8 cellular contexts compared by ENCODE assay signal in genomic region chr6:152948150-152948768, GRCh38. TPM values are rescaled to one million over a fixed set of nuclear protein-coding genes. Genes with fewer than 3 reads are reported as not detected.
DNase-seq lines count a peak whose midpoint lies in the region; ATAC-seq and TF ChIP-seq lines count a peak whose summit lies in the region.

No MANE protein-coding gene starts in this region.

- H3K4me1 ChIP-seq in cardiac muscle cell (ENCODE audit: low read depth), result no peaks in the 10 kb centered on the region

- no peaks in the 10 kb centered on the region for H3K36me3 Mint-ChIP-seq in T-cell

- no peaks in the 10 kb centered on the region for H3K27me3 ChIP-seq in cardiac muscle cell

- intact Hi-C loops in Right ventricle myocardium inferior (cut with DNase I), result loop anchor here (1.0 to 5.0 kb wide), 2 partner anchors 84 to 201 kb away; no protein-coding TSS in a partner anchor

- H3K9me3 ChIP-seq in cardiac muscle cell (ENCODE audit: low read depth), result no peaks in the 10 kb centered on the region

- ATAC-seq in Right ventricle myocardium inferior (no peak), T-cell (replicated peaks in 1 of 4) (peak; percentile 48 to 69 (median 54))

- no peak overlapping the region for H3K27ac ChIP-seq in cardiac muscle cell

- peaks cover 22 to 25% of the 10 kb centered on the region in 2 donors for H3K27me3 Mint-ChIP-seq in T-cell

- CTCF ChIA-PET in T-cell (lab: Charles Lee), result interaction anchor here (0.6 to 1.5 kb wide), 26 partner anchors 9 to 1506 kb away, joined by 3 to 18 read pairs (median 4); no protein-coding TSS in a partner anchor

- DNase-seq in cardiac muscle cell (ENCODE audit: low read depth in 1 of 2, low spot score in 1 of 2) (peak; percentile 60 to 68), Right ventricle myocardium inferior (ENCODE audit: missing footprints) (no peak), H4 (ENCODE audit: low spot score) (peak; percentile 23), LHCN-M2 (ENCODE audit: low read depth) (peak; percentile 47), T-cell (peak in 1 of 34 experiments; percentile 5), foreskin fibroblast (peak; percentile 25 to 70), pons (ENCODE audit: low spot score) (peak; percentile 71), GF-D8 (lab: John Stamatoyannopoulos, UW) (no peak)

- H3K4me1 Mint-ChIP-seq in T-cell, result peaks cover 10% of the 10 kb centered on the region in 3 donors

- POLR2A ChIA-PET in T-cell (lab: Charles Lee), result interaction anchor here (0.6 kb wide), 3 partner anchors 8 to 650 kb away, joined by 3 to 11 read pairs (median 4); no protein-coding TSS in a partner anchor

- peak overlapping the region in 1 of 3 donors; percentile 22 for H3K4me3 Mint-ChIP-seq in T-cell

- H3K4me3 ChIP-seq in cardiac muscle cell (no peak overlapping the region), foreskin fibroblast (ENCODE audit: low read depth in 1 of 2, low read length in 2 of 2) (peak overlapping the region in 1 of 2 donors; percentile 23)

- H3K36me3 ChIP-seq in cardiac muscle cell, result no peaks in the 10 kb centered on the region

- H3K27ac Mint-ChIP-seq in T-cell, result no peak overlapping the region

- TF ChIP-seq CTCF in cardiac muscle cell (IDR thresholded peaks at IDR 0.05; ENCODE audit: low read depth, low read length) (peak; percentile 64), foreskin fibroblast (IDR thresholded peaks at IDR 0.05; ENCODE audit: low read depth, low read length) (peak; percentile 60)

- no peaks in the 10 kb centered on the region for H3K9me3 Mint-ChIP-seq in T-cell

RNA-seq across cellular contexts. Expression of gene FBXO5, which starts 34.6 kb away (rescaled TPM):
- total RNA-seq in cardiac muscle cell, result 9.9 and 16.6 TPM in 2 replicates
- 9.6 and 30.1 TPM in 2 replicates for polyA plus RNA-seq in cardiac muscle cell
- total RNA-seq in Right ventricle myocardium inferior, result 2.4 TPM
- total RNA-seq in H4 (2014; rRNA removed; shearing (Covaris generic)), result 22.1 and 27.8 TPM in 2 replicates
- total RNA-seq in LHCN-M2 (2014; rRNA removed), result 46.7 and 53.7 TPM in 2 replicates
- polyA plus RNA-seq in LHCN-M2 (2012), result 7.6 TPM
- 1 to 10 TPM; 4.4 to 9.3 (median 8.1) TPM for total RNA-seq in T-cell

RNA-seq across cellular contexts. Expression of gene MTRF1L, which starts 54.2 kb away (rescaled TPM):
- total RNA-seq in cardiac muscle cell (16.7 and 20.0 TPM in 2 replicates), Right ventricle myocardium inferior (30.8 TPM), LHCN-M2 (2014; rRNA removed) (21.1 and 24.1 TPM in 2 replicates), T-cell (10 to 100 TPM in 3 of 5 donors, 1 to 10 TPM in 2; 7.0 to 12.2 (median 11.0) TPM)
- polyA plus RNA-seq in cardiac muscle cell, result 21.0 and 26.0 TPM in 2 replicates
- 7.9 and 11.3 TPM in 2 replicates for total RNA-seq in H4 (2014; rRNA removed; shearing (Covaris generic))
- polyA plus RNA-seq in LHCN-M2 (2012), result 10.3 TPM

Comparison
In these comparisons a context has a peak if more than half of its experiments do, and no peak if none do; other contexts are left out.
1. DNase-seq: peak in cardiac muscle cell (2 of 2), H4 (single experiment), LHCN-M2 (single experiment), foreskin fibroblast (2 of 2) and pons (single experiment); none in Right ventricle myocardium inferior (single experiment) and GF-D8 (single experiment).